ENCODE assay signal across 17 cellular contexts in the genomic region with DNA sequence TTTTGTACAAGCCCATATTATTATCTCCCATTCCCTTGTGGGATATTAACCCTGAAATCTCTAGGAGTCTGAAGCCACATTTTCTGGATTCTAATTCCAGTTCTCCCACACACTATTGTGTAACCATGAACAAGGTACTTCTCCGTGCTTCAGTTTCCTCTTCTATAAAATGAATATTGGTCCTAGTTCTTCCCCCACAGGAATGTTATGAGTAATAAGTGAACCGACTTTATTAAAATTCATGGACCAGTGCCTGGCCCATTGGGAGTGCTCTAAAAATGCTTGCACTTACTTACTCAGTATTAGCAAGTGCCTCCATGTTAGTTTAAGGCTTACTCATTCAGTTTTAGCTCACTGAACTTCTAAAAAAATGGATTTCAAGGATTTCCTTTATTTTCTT. TPM values are rescaled to one million over a fixed set of nuclear protein-coding genes. Genes with fewer than 3 reads are reported as not detected.
DNase-seq lines count a peak whose midpoint lies in the region; ATAC-seq and TF ChIP-seq lines count a peak whose summit lies in the region.
"Had no signal": no experiment of that assay in that cellular context is flagged by ENCODE, and none has a peak within 500 bp of the region (broad histone marks: within the 10 kb centered on the region; RNA-seq: fewer than 3 reads in every experiment).

No MANE protein-coding gene starts in this region.

- H3K4me1 ChIP-seq in lung (ENCODE audit: control insufficient read depth in 2 of 2, insufficient read depth in 2 of 2, low read length in 2 of 2), result peaks cover 0 to 2% of the 10 kb centered on the region in 2 donors

- WGBS in lung, 2 donors, result 47 to 74% methylated on average over 2 of the region's 2 CpGs

- H3K27ac ChIP-seq in lung (ENCODE audit: low read depth in 1 of 2, low read length in 1 of 2), result no peak overlapping the region

- H3K9me3 ChIP-seq in lung (ENCODE audit: control insufficient read depth in 2 of 2, insufficient read depth in 1 of 2, low read length in 1 of 2), result peaks cover 0 to 6% of the 10 kb centered on the region in 2 donors

- DNase-seq in AG09319 (ENCODE audit: extremely low read depth, low read depth) (peak; percentile 22), LHCN-M2 (ENCODE audit: low read depth) (peak; percentile 91), epithelial cell of esophagus (ENCODE audit: low read depth) (peak; percentile 91), lung (ENCODE audit: low spot score) (peak; percentile 52), NCI-H510A (lab: John Stamatoyannopoulos, UW) (no peak), SIG-M5 (lab: John Stamatoyannopoulos, UW) (no peak)
- DNase-seq in NK-92 treated with Interleukin-12 subunit alpha and Interleukin-12 subunit beta, amount 100 ng/mL, for 24 hours (lab: John Stamatoyannopoulos, UW), result no peak
- DNase-seq: activated CD8-positive, alpha-beta T cell treated with anti-CD3 and anti-CD28 coated beads for 36 hours; activated naive CD4-positive, alpha-beta T cell treated with anti-CD3 and anti-CD28 coated beads, Interleukin-2, amount 50 U/mL, for 16 hours; CD4-positive, alpha-beta memory T cell; effector CD8-positive, alpha-beta T cell; NCI-H146; nephron progenitor cell; stimulated activated CD4-positive, alpha-beta T cell treated with anti-CD3 and anti-CD28 coated beads, Interleukin-1b, Interleukin-23, amount 100 ng/mL, for 48 hours; stimulated activated naive CD8-positive, alpha-beta T cell treated with anti-CD3 and anti-CD28 coated beads, Interleukin-15, Interleukin-2, amounts not matched to agents 100 U/mL and 50 U/mL, for 24 hours; T-helper 17 cell had no signal

- ATAC-seq in lung (ENCODE audit: insufficient read depth, low FRiP score) (peak; percentile 79), HG02981 (IDR thresholded peaks at IDR 0.05; ENCODE audit: unreplicated experiment) (no peak)
- ATAC-seq: activated CD8-positive, alpha-beta T cell treated with anti-CD3 and anti-CD28 coated beads for 36 hours; stimulated activated naive CD8-positive, alpha-beta T cell treated with anti-CD3 and anti-CD28 coated beads, Interleukin-15, Interleukin-2, amounts not matched to agents 100 U/mL and 50 U/mL, for 24 hours; T-helper 17 cell had no signal

- TF ChIP-seq CTCF in AG09319 (IDR thresholded peaks at IDR 0.05; ENCODE audit: low read depth, low read length), result no peak
- TF ChIP-seq CTCF in epithelial cell of esophagus (IDR thresholded peaks at IDR 0.05; ENCODE audit: insufficient read depth, low read depth, low read length, missing control alignments), result no peak
- no peak for TF ChIP-seq CTCF in lung (IDR thresholded peaks at IDR 0.05; ENCODE audit: control extremely low read depth, extremely low read depth)

- no peak overlapping the region for H3K4me3 ChIP-seq in epithelial cell of esophagus (ENCODE audit: low read length)
- no peak overlapping the region for H3K4me3 ChIP-seq in lung

- H3K27me3 ChIP-seq in lung (ENCODE audit: control insufficient read depth, insufficient read depth), result no peaks in the 10 kb centered on the region

- H3K36me3 ChIP-seq in lung (ENCODE audit: control insufficient read depth in 2 of 2, insufficient read depth in 2 of 2, low read length in 2 of 2), result no peaks in the 10 kb centered on the region

RNA-seq across cellular contexts. Expression of gene ACMSD, which starts 1.4 kb away (rescaled TPM):
- total RNA-seq in LHCN-M2 (2014; rRNA removed) (not detected in 2 replicates), lung (under 1 TPM in 1 of 2 donors, not detected in 1; 0.12 TPM)
- polyA plus RNA-seq in LHCN-M2 (2012), result not detected
- polyA plus RNA-seq in lung, result under 1 TPM; 0.08 to 0.14 TPM
- total RNA-seq: activated CD8-positive, alpha-beta T cell treated with anti-CD3 and anti-CD28 coated beads for 36 hours; CD4-positive, alpha-beta memory T cell; T-helper 17 cell had no signal
- polyA plus RNA-seq: CD4-positive, alpha-beta memory T cell had no signal

Comparison
In these comparisons a context has a peak if more than half of its experiments do, and no peak if none do; other contexts are left out.
1. DNase-seq: peak in AG09319 (single experiment), LHCN-M2 (single experiment), epithelial cell of esophagus (single experiment) and lung (single experiment); none in NCI-H510A (single experiment), NK-92 treated with Interleukin-12 subunit alpha and Interleukin-12 subunit beta, amount 100 ng/mL, for 24 hours (single experiment) and SIG-M5 (single experiment).